Comparison of ENCODE assay signal across 8 cellular contexts in genomic region chr1:43414634-43415223, GRCh38. TPM values are rescaled to one million over a fixed set of nuclear protein-coding genes. Genes with fewer than 3 reads are reported as not detected.
DNase-seq lines count a peak whose midpoint lies in the region; ATAC-seq and TF ChIP-seq lines count a peak whose summit lies in the region.

No MANE protein-coding gene starts in this region.

- H3K27me3 Mint-ChIP-seq in T-cell: no peaks in the 10 kb centered on the region
- H3K27me3 Mint-ChIP-seq in activated naive CD8-positive, alpha-beta T cell treated with anti-CD3 and anti-CD28 coated beads, Interleukin-2, amount 50 U/mL, for 24 hours: no peaks in the 10 kb centered on the region

- no peaks in the 10 kb centered on the region for H3K9me2 ChIP-seq in hepatocyte (replicated peaks; ENCODE audit: insufficient read depth)

- H3K36me3 ChIP-seq in hepatocyte (replicated peaks; ENCODE audit: insufficient read depth, low read depth): no peaks in the 10 kb centered on the region

- no peaks in the 10 kb centered on the region for H3K27me3 ChIP-seq in hepatocyte

- no peak overlapping the region for H3K4me3 ChIP-seq in hepatocyte

- H2AFZ ChIP-seq in hepatocyte: no peak overlapping the region

- 87% methylated on average over 5 of the region's 5 CpGs for WGBS in hepatocyte (ENCODE audit: low lambda C conversion rate, missing lambda C conversion rate)

- H3K27ac ChIP-seq in hepatocyte: no peak overlapping the region

- POLR2A ChIA-PET in T-cell (lab: Charles Lee): interaction anchor here in 1 of 2 donors (0.9 kb wide), 1 partner anchor 188 kb away, joined by 3 read pairs; no protein-coding TSS in a partner anchor

- CTCF ChIA-PET in T-cell (lab: Charles Lee): interaction anchor here (0.5 to 2.8 kb wide), 28 partner anchors 11 to 999 kb away, joined by 3 to 86 read pairs (median 4); partner anchors contain the start of gene ELOVL1 (in 1 of the 2)

- no peak overlapping the region for H3K4me2 ChIP-seq in hepatocyte

- peaks cover 2 to 7% (median 2%) of the 10 kb centered on the region in 3 donors for H3K4me1 Mint-ChIP-seq in T-cell
- no peaks in the 10 kb centered on the region for H3K4me1 Mint-ChIP-seq in activated naive CD8-positive, alpha-beta T cell treated with anti-CD3 and anti-CD28 coated beads, Interleukin-2, amount 50 U/mL, for 24 hours

- peak overlapping the region; percentile 11 to 40 for H3K27ac Mint-ChIP-seq in T-cell
- H3K27ac Mint-ChIP-seq in activated naive CD8-positive, alpha-beta T cell treated with anti-CD3 and anti-CD28 coated beads, Interleukin-2, amount 50 U/mL, for 24 hours: peak overlapping the region; percentile 4

- no peaks in the 10 kb centered on the region for H3K79me2 ChIP-seq in hepatocyte

- no peaks in the 10 kb centered on the region for H3K9me3 Mint-ChIP-seq in T-cell
- no peaks in the 10 kb centered on the region for H3K9me3 Mint-ChIP-seq in activated naive CD8-positive, alpha-beta T cell treated with anti-CD3 and anti-CD28 coated beads, Interleukin-2, amount 50 U/mL, for 24 hours

- H3K36me3 Mint-ChIP-seq in T-cell: peaks cover 15% of the 10 kb centered on the region
- peaks cover 19% of the 10 kb centered on the region for H3K36me3 Mint-ChIP-seq in activated naive CD8-positive, alpha-beta T cell treated with anti-CD3 and anti-CD28 coated beads, Interleukin-2, amount 50 U/mL, for 24 hours (ENCODE audit: low read depth)

- no peaks in the 10 kb centered on the region for H3K9me3 ChIP-seq in hepatocyte (ENCODE audit: low read depth)

- ATAC-seq in T-cell (replicated peaks in 1 of 4) (peak; percentile 90 to 91 (median 90)), HG03520 (IDR thresholded peaks at IDR 0.05; ENCODE audit: unreplicated experiment) (no peak)
- peak; percentile 94 for ATAC-seq in activated naive CD8-positive, alpha-beta T cell treated with anti-CD3 and anti-CD28 coated beads, Interleukin-2, amount 50 U/mL, for 24 hours

- TF ChIP-seq CTCF in hepatocyte (IDR thresholded peaks at IDR 0.05; ENCODE audit: poor library complexity): peak; percentile 62

- H4K20me1 ChIP-seq in hepatocyte (ENCODE audit: insufficient read depth, poor library complexity, severe bottlenecking): no peaks in the 10 kb centered on the region

- DNase-seq in EH (ENCODE audit: low read depth): peak; percentile 54
- DNase-seq in NAMALWA (ENCODE audit: low spot score): peak; percentile 82
- DNase-seq in T-cell: peak; percentile 22 to 68 (median 54)
- peak; percentile 60 for DNase-seq in activated naive CD8-positive, alpha-beta T cell treated with anti-CD3 and anti-CD28 coated beads, Interleukin-2, amount 50 U/mL, for 24 hours
- DNase-seq in hepatocyte (ENCODE audit: low spot score): peak; percentile 78
- DNase-seq in stimulated activated CD4-positive, alpha-beta T cell treated with anti-CD3 and anti-CD28 coated beads, Interleukin-12 subunit alpha, Interleukin-12 subunit beta, amount 100 ng/mL, for 48 hours (ENCODE audit: low read depth in 2 of 3, low spot score in 1 of 3): peak; percentile 34 to 52 (median 36)
- no peak for DNase-seq in NCI-H187 treated with DMSO at 0.1 percent for 48 hours (lab: John Stamatoyannopoulos, UW)

- H3K4me3 Mint-ChIP-seq in T-cell: no peak overlapping the region
- no peak overlapping the region for H3K4me3 Mint-ChIP-seq in activated naive CD8-positive, alpha-beta T cell treated with anti-CD3 and anti-CD28 coated beads, Interleukin-2, amount 50 U/mL, for 24 hours

- no peaks in the 10 kb centered on the region for H3K4me1 ChIP-seq in hepatocyte (ENCODE audit: insufficient read depth)

RNA-seq across cellular contexts. Expression of gene SZT2, which starts 25.0 kb away (rescaled TPM):
- total RNA-seq in T-cell (100 to 1,000 TPM; 106 to 137 (median 130) TPM), hepatocyte (13.7 and 18.8 TPM in 2 replicates)
- polyA plus RNA-seq in hepatocyte: 13.8 and 14.8 TPM in 2 replicates

RNA-seq across cellular contexts. Expression of gene MED8, which starts 25.1 kb away (rescaled TPM):
- 10 to 100 TPM; 11.4 to 32.9 (median 29.5) TPM for total RNA-seq in T-cell
- 58.6 and 60.6 TPM in 2 replicates for total RNA-seq in hepatocyte
- 68.3 and 70.4 TPM in 2 replicates for polyA plus RNA-seq in hepatocyte

RNA-seq across cellular contexts. Expression of gene HYI, which starts 39.0 kb away (rescaled TPM):
- total RNA-seq in T-cell: 10 to 100 TPM; 14.9 to 27.4 (median 19.9) TPM
- 25.9 and 37.5 TPM in 2 replicates for total RNA-seq in hepatocyte
- 30.7 and 31.4 TPM in 2 replicates for polyA plus RNA-seq in hepatocyte

RNA-seq across cellular contexts. Expression of gene ELOVL1, which starts 46.9 kb away (rescaled TPM):
- total RNA-seq in T-cell (10 to 100 TPM; 32.3 to 49.2 (median 45.1) TPM), hepatocyte (90.8 and 92.4 TPM in 2 replicates)
- 175 and 185 TPM in 2 replicates for polyA plus RNA-seq in hepatocyte

RNA-seq across cellular contexts. Expression of gene CDC20, which starts 55.9 kb away (rescaled TPM):
- total RNA-seq in T-cell: 1 to 10 TPM in 4 of 5 donors, under 1 TPM in 1; 0.88 to 2.8 (median 1.9) TPM
- 12.2 and 13.6 TPM in 2 replicates for total RNA-seq in hepatocyte
- 19.7 and 21.5 TPM in 2 replicates for polyA plus RNA-seq in hepatocyte
